ENCODE assay signal across 1 cellular context in the genomic region with DNA sequence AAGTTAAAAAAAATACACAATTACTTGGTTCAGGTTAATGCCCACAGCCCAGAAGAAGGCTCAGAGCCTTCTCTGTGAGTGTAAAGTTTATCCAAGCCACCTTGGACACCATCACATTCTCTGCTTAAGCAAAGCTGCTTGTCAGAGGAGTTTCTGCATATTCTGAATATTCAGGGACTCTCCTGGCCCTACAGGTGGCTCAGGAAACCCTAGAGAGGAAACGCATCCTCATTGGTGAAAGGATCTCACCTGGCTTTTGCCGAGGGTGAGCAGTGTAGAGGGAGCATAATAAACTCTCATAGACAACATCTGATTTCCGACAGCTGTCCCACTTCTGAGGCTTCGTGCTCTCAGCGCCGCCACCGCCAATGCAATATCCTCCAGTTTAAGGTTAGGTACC.
TF ChIP-seq lines count a peak whose summit lies in the region.

No MANE protein-coding gene starts in this region.

TF ChIP-seq in WTC11, 78 proteins besides CTCF, POLR2A, EP300 and RAD21 (continued from another document):
- TF ChIP-seq, protein P1, sequence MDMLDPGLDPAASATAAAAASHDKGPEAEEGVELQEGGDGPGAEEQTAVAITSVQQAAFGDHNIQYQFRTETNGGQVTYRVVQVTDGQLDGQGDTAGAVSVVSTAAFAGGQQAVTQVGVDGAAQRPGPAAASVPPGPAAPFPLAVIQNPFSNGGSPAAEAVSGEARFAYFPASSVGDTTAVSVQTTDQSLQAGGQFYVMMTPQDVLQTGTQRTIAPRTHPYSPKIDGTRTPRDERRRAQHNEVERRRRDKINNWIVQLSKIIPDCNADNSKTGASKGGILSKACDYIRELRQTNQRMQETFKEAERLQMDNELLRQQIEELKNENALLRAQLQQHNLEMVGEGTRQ (CRISPR knock-in tag; IDR thresholded peaks at IDR 0.05): no peak
- TF ChIP-seq KAT7 (CRISPR knock-in tag; IDR thresholded peaks at IDR 0.05; ENCODE audit: borderline replicate concordance) (no peak), SP1 (CRISPR knock-in tag; conservative IDR thresholded peaks at IDR 0.05) (no peak), ZNF219 (CRISPR knock-in tag; IDR thresholded peaks at IDR 0.05; ENCODE audit: borderline replicate concordance) (no peak), ZNF671 (CRISPR knock-in tag; IDR thresholded peaks at IDR 0.05) (no peak), TEAD4 (CRISPR knock-in tag; IDR thresholded peaks at IDR 0.05) (no peak)
- TF ChIP-seq, protein P2, sequence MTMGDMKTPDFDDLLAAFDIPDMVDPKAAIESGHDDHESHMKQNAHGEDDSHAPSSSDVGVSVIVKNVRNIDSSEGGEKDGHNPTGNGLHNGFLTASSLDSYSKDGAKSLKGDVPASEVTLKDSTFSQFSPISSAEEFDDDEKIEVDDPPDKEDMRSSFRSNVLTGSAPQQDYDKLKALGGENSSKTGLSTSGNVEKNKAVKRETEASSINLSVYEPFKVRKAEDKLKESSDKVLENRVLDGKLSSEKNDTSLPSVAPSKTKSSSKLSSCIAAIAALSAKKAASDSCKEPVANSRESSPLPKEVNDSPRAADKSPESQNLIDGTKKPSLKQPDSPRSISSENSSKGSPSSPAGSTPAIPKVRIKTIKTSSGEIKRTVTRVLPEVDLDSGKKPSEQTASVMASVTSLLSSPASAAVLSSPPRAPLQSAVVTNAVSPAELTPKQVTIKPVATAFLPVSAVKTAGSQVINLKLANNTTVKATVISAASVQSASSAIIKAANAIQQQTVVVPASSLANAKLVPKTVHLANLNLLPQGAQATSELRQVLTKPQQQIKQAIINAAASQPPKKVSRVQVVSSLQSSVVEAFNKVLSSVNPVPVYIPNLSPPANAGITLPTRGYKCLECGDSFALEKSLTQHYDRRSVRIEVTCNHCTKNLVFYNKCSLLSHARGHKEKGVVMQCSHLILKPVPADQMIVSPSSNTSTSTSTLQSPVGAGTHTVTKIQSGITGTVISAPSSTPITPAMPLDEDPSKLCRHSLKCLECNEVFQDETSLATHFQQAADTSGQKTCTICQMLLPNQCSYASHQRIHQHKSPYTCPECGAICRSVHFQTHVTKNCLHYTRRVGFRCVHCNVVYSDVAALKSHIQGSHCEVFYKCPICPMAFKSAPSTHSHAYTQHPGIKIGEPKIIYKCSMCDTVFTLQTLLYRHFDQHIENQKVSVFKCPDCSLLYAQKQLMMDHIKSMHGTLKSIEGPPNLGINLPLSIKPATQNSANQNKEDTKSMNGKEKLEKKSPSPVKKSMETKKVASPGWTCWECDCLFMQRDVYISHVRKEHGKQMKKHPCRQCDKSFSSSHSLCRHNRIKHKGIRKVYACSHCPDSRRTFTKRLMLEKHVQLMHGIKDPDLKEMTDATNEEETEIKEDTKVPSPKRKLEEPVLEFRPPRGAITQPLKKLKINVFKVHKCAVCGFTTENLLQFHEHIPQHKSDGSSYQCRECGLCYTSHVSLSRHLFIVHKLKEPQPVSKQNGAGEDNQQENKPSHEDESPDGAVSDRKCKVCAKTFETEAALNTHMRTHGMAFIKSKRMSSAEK (CRISPR knock-in tag; IDR thresholded peaks at IDR 0.05; ENCODE audit: borderline replicate concordance): no peak
- TF ChIP-seq, protein P3, sequence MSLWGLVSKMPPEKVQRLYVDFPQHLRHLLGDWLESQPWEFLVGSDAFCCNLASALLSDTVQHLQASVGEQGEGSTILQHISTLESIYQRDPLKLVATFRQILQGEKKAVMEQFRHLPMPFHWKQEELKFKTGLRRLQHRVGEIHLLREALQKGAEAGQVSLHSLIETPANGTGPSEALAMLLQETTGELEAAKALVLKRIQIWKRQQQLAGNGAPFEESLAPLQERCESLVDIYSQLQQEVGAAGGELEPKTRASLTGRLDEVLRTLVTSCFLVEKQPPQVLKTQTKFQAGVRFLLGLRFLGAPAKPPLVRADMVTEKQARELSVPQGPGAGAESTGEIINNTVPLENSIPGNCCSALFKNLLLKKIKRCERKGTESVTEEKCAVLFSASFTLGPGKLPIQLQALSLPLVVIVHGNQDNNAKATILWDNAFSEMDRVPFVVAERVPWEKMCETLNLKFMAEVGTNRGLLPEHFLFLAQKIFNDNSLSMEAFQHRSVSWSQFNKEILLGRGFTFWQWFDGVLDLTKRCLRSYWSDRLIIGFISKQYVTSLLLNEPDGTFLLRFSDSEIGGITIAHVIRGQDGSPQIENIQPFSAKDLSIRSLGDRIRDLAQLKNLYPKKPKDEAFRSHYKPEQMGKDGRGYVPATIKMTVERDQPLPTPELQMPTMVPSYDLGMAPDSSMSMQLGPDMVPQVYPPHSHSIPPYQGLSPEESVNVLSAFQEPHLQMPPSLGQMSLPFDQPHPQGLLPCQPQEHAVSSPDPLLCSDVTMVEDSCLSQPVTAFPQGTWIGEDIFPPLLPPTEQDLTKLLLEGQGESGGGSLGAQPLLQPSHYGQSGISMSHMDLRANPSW (CRISPR knock-in tag; conservative IDR thresholded peaks at IDR 0.05; ENCODE audit: low read depth): no peak
- TF ChIP-seq, protein P4, sequence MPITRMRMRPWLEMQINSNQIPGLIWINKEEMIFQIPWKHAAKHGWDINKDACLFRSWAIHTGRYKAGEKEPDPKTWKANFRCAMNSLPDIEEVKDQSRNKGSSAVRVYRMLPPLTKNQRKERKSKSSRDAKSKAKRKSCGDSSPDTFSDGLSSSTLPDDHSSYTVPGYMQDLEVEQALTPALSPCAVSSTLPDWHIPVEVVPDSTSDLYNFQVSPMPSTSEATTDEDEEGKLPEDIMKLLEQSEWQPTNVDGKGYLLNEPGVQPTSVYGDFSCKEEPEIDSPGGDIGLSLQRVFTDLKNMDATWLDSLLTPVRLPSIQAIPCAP (CRISPR knock-in tag; IDR thresholded peaks at IDR 0.05): no peak
